17 cellular contexts compared by ENCODE assay signal in genomic region chr10:5600908-5601307, GRCh38.
A peak's percentile ranks its signal among the peaks of the same experiment; 100 is the strongest.
DNase-seq lines count a peak whose midpoint lies in the region; ATAC-seq and TF ChIP-seq lines count a peak whose summit lies in the region.
"Had no signal": no experiment of that assay in that cellular context is flagged by ENCODE, and none has a peak within 500 bp of the region (broad histone marks: within the 10 kb centered on the region; RNA-seq: fewer than 3 reads in every experiment).

No MANE protein-coding gene starts in this region.

- H3K27me3 ChIP-seq in WERI-Rb-1 (ENCODE audit: insufficient read depth, low read depth, severe bottlenecking) (no peaks in the 10 kb centered on the region), hepatocyte (no peaks in the 10 kb centered on the region), trophoblast cell (ENCODE audit: insufficient read depth, low read length) (no peaks in the 10 kb centered on the region), upper lobe of left lung (no peaks in the 10 kb centered on the region)

- TF ChIP-seq EP300 in upper lobe of left lung (IDR thresholded peaks at IDR 0.05) = no peak

- H3K36me3 ChIP-seq in WERI-Rb-1 (no peaks in the 10 kb centered on the region), hepatocyte (replicated peaks; ENCODE audit: insufficient read depth, low read depth) (no peaks in the 10 kb centered on the region), trophoblast cell (ENCODE audit: control insufficient read depth in 1 of 2, insufficient read depth in 2 of 2, low read length in 2 of 2) (no peaks in the 10 kb centered on the region), upper lobe of left lung (no peaks in the 10 kb centered on the region)

- no peak overlapping the region for H3K23ac ChIP-seq in trophoblast cell (ENCODE audit: low read length)

- in situ Hi-C loops in GM13977 (cut with MboI; ENCODE audit: low pct_unique_long_range_greater_than_20kb, low sequenced_read_pairs, unreplicated experiment) = no loop called here

- H3K27ac ChIP-seq in WERI-Rb-1 (no peak overlapping the region), hepatocyte (peak overlapping the region; percentile 47), trophoblast cell (ENCODE audit: low read depth, low read length) (no peak overlapping the region), upper lobe of left lung (no peak overlapping the region)

- H3K79me2 ChIP-seq in hepatocyte (no peaks in the 10 kb centered on the region), trophoblast cell (ENCODE audit: control insufficient read depth, insufficient read depth, low read length, poor library complexity) (peaks cover 13% of the 10 kb centered on the region)

- H3K79me1 ChIP-seq in trophoblast cell (ENCODE audit: low read length) = peaks cover 34% of the 10 kb centered on the region

- no peaks in the 10 kb centered on the region for H4K20me1 ChIP-seq in hepatocyte (ENCODE audit: insufficient read depth, poor library complexity, severe bottlenecking)

- TF ChIP-seq POLR2A in upper lobe of left lung (IDR thresholded peaks at IDR 0.05) = no peak

- no peaks in the 10 kb centered on the region for H3K9me2 ChIP-seq in hepatocyte (replicated peaks; ENCODE audit: insufficient read depth)

- TF ChIP-seq CTCF in WERI-Rb-1 (IDR thresholded peaks at IDR 0.05; ENCODE audit: low read depth, low read length) (no peak), hepatocyte (IDR thresholded peaks at IDR 0.05; ENCODE audit: poor library complexity) (no peak), upper lobe of left lung (IDR thresholded peaks at IDR 0.05) (no peak), GM13977 (IDR thresholded peaks at IDR 0.05; ENCODE audit: extremely low read depth, insufficient read depth, missing control alignments) (no peak)

- H2BK5ac ChIP-seq in trophoblast cell (ENCODE audit: low read depth, low read length, poor library complexity) = no peak overlapping the region

- H2AFZ ChIP-seq in hepatocyte = no peak overlapping the region
- H2AFZ ChIP-seq in trophoblast cell (ENCODE audit: insufficient read depth, low read length, poor library complexity) = no peak overlapping the region

- peaks cover 5% of the 10 kb centered on the region for H3K4me1 ChIP-seq in hepatocyte (ENCODE audit: insufficient read depth)
- peaks cover 28% of the 10 kb centered on the region in 2 experiments for H3K4me1 ChIP-seq in trophoblast cell (ENCODE audit: control insufficient read depth in 1 of 2, insufficient read depth in 2 of 2, low read length in 2 of 2)
- H3K4me1 ChIP-seq in upper lobe of left lung = peaks cover 0 to under 1% (median 0%) of the 10 kb centered on the region in 4 donors

- no peak overlapping the region for H3K4me3 ChIP-seq in WERI-Rb-1 (ENCODE audit: low read depth, low read length)
- no peak overlapping the region for H3K4me3 ChIP-seq in hepatocyte
- no peak overlapping the region for H3K4me3 ChIP-seq in trophoblast cell (ENCODE audit: low read depth, low read length)
- no peak overlapping the region for H3K4me3 ChIP-seq in upper lobe of left lung

- 84% methylated on average over 5 of the region's 5 CpGs for WGBS in hepatocyte (ENCODE audit: low lambda C conversion rate, missing lambda C conversion rate)
- WGBS in trophoblast cell (ENCODE audit: extremely low coverage, insufficient coverage, insufficient read length) = no CpG with 5 or more reads among the region's 5 CpGs
- 93 to 95% methylated on average over 5 of the region's 5 CpGs for WGBS in upper lobe of left lung, 2 donors

- H2AK5ac ChIP-seq in trophoblast cell (ENCODE audit: low read length) = no peak overlapping the region

- no peak overlapping the region for H3K4ac ChIP-seq in trophoblast cell (ENCODE audit: low read depth, low read length)

- no peak overlapping the region for H3K18ac ChIP-seq in trophoblast cell (ENCODE audit: low read length)

- no peak for ATAC-seq in upper lobe of left lung (ENCODE audit: low FRiP score in 2 of 2)
- ATAC-seq: HepG2 had no signal

- H2BK12ac ChIP-seq in trophoblast cell (ENCODE audit: low read length) = peak overlapping the region; percentile 16

- no peak overlapping the region for H3K14ac ChIP-seq in trophoblast cell (ENCODE audit: low read length)

- H4K12ac ChIP-seq in trophoblast cell (ENCODE audit: low read depth, low read length) = no peak overlapping the region

- H3K9ac ChIP-seq in trophoblast cell (ENCODE audit: low read length) = no peak overlapping the region

- H4K91ac ChIP-seq in trophoblast cell (ENCODE audit: low read depth, low read length) = peak overlapping the region; percentile 50

- DNase-seq in ELF-1 (ENCODE audit: low read depth, low spot score) (peak; percentile 58), WERI-Rb-1 (peak; percentile 14), hepatocyte (ENCODE audit: low spot score) (no peak), trophoblast cell (no peak), upper lobe of left lung (no peak), GOT3 (lab: John Stamatoyannopoulos, UW) (no peak), GM13977 (ENCODE audit: low spot score) (no peak), HPDE6-E6E7 (ENCODE audit: extremely low spot score) (no peak)
- DNase-seq: 8988T, DMS79 treated with DMSO at 0.1 percent for 48 hours, KG1, NCI-H1436, NCI-H1930, NCI-H345, NCI-H526 treated with DMSO at 0.1 percent for 48 hours, SHP77 had no signal

- no peak overlapping the region for H3K4me2 ChIP-seq in hepatocyte
- no peak overlapping the region for H3K4me2 ChIP-seq in trophoblast cell (ENCODE audit: low read length)

- no peak overlapping the region for H4K8ac ChIP-seq in trophoblast cell (ENCODE audit: low read depth, low read length)

- H2BK120ac ChIP-seq in trophoblast cell (ENCODE audit: insufficient read depth, low read length, poor library complexity) = no peak overlapping the region

- H3K9me3 ChIP-seq in WERI-Rb-1 (ENCODE audit: severe bottlenecking) = no peaks in the 10 kb centered on the region
- no peaks in the 10 kb centered on the region for H3K9me3 ChIP-seq in hepatocyte (ENCODE audit: low read depth)
- H3K9me3 ChIP-seq in trophoblast cell (ENCODE audit: insufficient read depth, low read depth, low read length) = peaks cover 3% of the 10 kb centered on the region
- no peaks in the 10 kb centered on the region for H3K9me3 ChIP-seq in upper lobe of left lung

Comparison
In these comparisons a context has a peak if more than half of its experiments do, and no peak if none do; other contexts are left out.
1. DNase-seq: peak in ELF-1 (single experiment) and WERI-Rb-1 (single experiment); none in hepatocyte (single experiment), trophoblast cell (0 of 2), upper lobe of left lung (0 of 2), GOT3 (single experiment), GM13977 (single experiment) and HPDE6-E6E7 (single experiment).